Comparison of ENCODE assay signal across 1 cellular context in genomic region chr1:197902454-197903195, GRCh38.
TF ChIP-seq lines count a peak whose summit lies in the region.

TSS of gene C1orf53 (plus strand) at chr1:197902630. CDS start at chr1:197902650, 20 bp downstream.

TF ChIP-seq in HEK293, 187 proteins besides CTCF, POLR2A, EP300 and RAD21 (continued from another document and continues in another):
- TF ChIP-seq PRDM4 (tag by site-specific recombination; IDR thresholded peaks at IDR 0.05) (no peak), MZF1 (tag by site-specific recombination; IDR thresholded peaks at IDR 0.05; ENCODE audit: borderline replicate concordance) (no peak), ZBTB21 (tag by site-specific recombination; IDR thresholded peaks at IDR 0.05) (no peak), ZNF521 (tag by site-specific recombination; IDR thresholded peaks at IDR 0.05) (no peak), ZFP69B (tag by site-specific recombination; IDR thresholded peaks at IDR 0.05) (peak; percentile 94), ZNF324 (tag by site-specific recombination; IDR thresholded peaks at IDR 0.05) (peak; percentile 48; the same call in 1 of the 2 replicates), ZNF423 (tag by site-specific recombination; IDR thresholded peaks at IDR 0.05) (no peak), HOXA7 (CRISPR knock-in tag; IDR thresholded peaks at IDR 0.05; ENCODE audit: borderline replicate concordance) (no peak), ZNF362 (tag by site-specific recombination; IDR thresholded peaks at IDR 0.05) (no peak), ZNF404 (tag by site-specific recombination; IDR thresholded peaks at IDR 0.05) (no peak), HOXC10 (CRISPR knock-in tag; IDR thresholded peaks at IDR 0.05) (no peak), ZNF239 (tag by site-specific recombination; IDR thresholded peaks at IDR 0.05) (no peak), ZNF791 (tag by site-specific recombination; IDR thresholded peaks at IDR 0.05) (no peak), ZNF473 (tag by site-specific recombination; IDR thresholded peaks at IDR 0.05) (no peak), EGR2 (tag by site-specific recombination; IDR thresholded peaks at IDR 0.05; ENCODE audit: low read depth) (no peak), FEZF1 (tag by site-specific recombination; IDR thresholded peaks at IDR 0.05) (no peak), TSHZ1 (tag by site-specific recombination; IDR thresholded peaks at IDR 0.05; ENCODE audit: borderline replicate concordance) (no peak), ZBTB1 (tag by site-specific recombination; IDR thresholded peaks at IDR 0.05) (no peak), BCL11B (tag by site-specific recombination; IDR thresholded peaks at IDR 0.05; ENCODE audit: low read depth) (no peak), ZNF596 (tag by site-specific recombination; IDR thresholded peaks at IDR 0.05) (no peak; the same call in 1 of the 2 replicates), ZNF514 (tag by site-specific recombination; IDR thresholded peaks at IDR 0.05) (no peak), ZNF580 (tag by site-specific recombination; IDR thresholded peaks at IDR 0.05) (peak; percentile 79; the same call in 1 of the 2 replicates), HOXD13 (CRISPR knock-in tag; IDR thresholded peaks at IDR 0.05; ENCODE audit: borderline replicate concordance) (no peak; the same call in 1 of the 2 replicates), ZNF48 (tag by site-specific recombination; IDR thresholded peaks at IDR 0.05) (no peak), ZNF621 (tag by site-specific recombination; IDR thresholded peaks at IDR 0.05) (no peak), ZNF132 (tag by site-specific recombination; IDR thresholded peaks at IDR 0.05; ENCODE audit: borderline replicate concordance) (no peak), ZNF148 (tag by site-specific recombination; IDR thresholded peaks at IDR 0.05; ENCODE audit: borderline replicate concordance) (no peak), ZNF266 (tag by site-specific recombination; IDR thresholded peaks at IDR 0.05; ENCODE audit: low read depth) (no peak), ZNF768 (tag by site-specific recombination; IDR thresholded peaks at IDR 0.05) (peak; percentile 9; the same call in 1 of the 2 replicates), ZNF112 (tag by site-specific recombination; IDR thresholded peaks at IDR 0.05) (no peak), KLF1 (tag by site-specific recombination; IDR thresholded peaks at IDR 0.05) (peak; percentile 45; the same call in 1 of the 2 replicates), SP7 (tag by site-specific recombination; IDR thresholded peaks at IDR 0.05) (peak; percentile 85), RBAK (tag by site-specific recombination; IDR thresholded peaks at IDR 0.05) (no peak), ZNF416 (tag by site-specific recombination; IDR thresholded peaks at IDR 0.05) (no peak), ZNF311 (tag by site-specific recombination; IDR thresholded peaks at IDR 0.05; ENCODE audit: borderline replicate concordance) (no peak), ZSCAN4 (tag by site-specific recombination; IDR thresholded peaks at IDR 0.05) (no peak), OSR2 (tag by site-specific recombination; IDR thresholded peaks at IDR 0.05) (no peak), ZIC2 (tag by site-specific recombination; IDR thresholded peaks at IDR 0.05) (peak; percentile 47; the same call in 1 of the 2 replicates), ZNF274 (IDR thresholded peaks at IDR 0.05; ENCODE audit: low read length) (no peak), ZNF274 (tag by site-specific recombination; IDR thresholded peaks at IDR 0.05; ENCODE audit: borderline replicate concordance) (no peak), ZNF701 (tag by site-specific recombination; IDR thresholded peaks at IDR 0.05) (no peak), REPIN1 (tag by site-specific recombination; IDR thresholded peaks at IDR 0.05; ENCODE audit: low read depth) (peak; percentile 66; the same call in 1 of the 2 replicates), ZNF658 (tag by site-specific recombination; IDR thresholded peaks at IDR 0.05) (no peak), ZNF366 (tag by site-specific recombination; conservative IDR thresholded peaks at IDR 0.05) (peak; percentile 94), ZNF645 (tag by site-specific recombination; IDR thresholded peaks at IDR 0.05) (no peak), ZNF792 (tag by site-specific recombination; IDR thresholded peaks at IDR 0.05) (no peak), ZBTB8A (tag by site-specific recombination; IDR thresholded peaks at IDR 0.05) (peak; percentile 93), ZBTB10 (tag by site-specific recombination; IDR thresholded peaks at IDR 0.05) (no peak), ZNF24 (tag by site-specific recombination; IDR thresholded peaks at IDR 0.05) (no peak), ZNF639 (tag by site-specific recombination; IDR thresholded peaks at IDR 0.05) (0 out of 2 replicates have a peak, but pooled peaks have one; percentile 7)
